ENCODE assay signal across 2 cellular contexts in the genomic region with DNA sequence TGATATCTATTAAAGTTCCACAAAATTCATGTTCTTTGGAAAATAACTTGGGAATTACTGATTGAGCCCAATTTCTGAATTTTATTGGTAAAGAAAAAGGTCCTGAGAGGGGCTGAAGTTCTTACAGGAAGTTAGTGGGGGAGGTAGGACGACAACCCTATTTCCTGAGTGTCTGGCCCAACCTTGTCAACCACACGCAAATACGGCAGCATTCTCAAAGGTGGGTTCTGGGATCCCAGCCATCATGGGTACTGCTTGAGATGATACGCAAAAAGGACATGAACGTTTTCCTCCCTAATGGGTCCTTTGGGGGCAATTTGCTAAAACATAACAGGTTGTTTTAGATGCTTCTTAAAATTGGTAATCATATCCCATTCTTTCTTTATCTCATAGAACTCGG.
TF ChIP-seq lines count a peak whose summit lies in the region.

No MANE protein-coding gene starts in this region.

TF ChIP-seq in K562, 482 proteins besides CTCF, POLR2A, EP300 and RAD21:
- TF ChIP-seq CHD2 (IDR thresholded peaks at IDR 0.05; ENCODE audit: low read depth, low read length) (no peak), ZKSCAN1 (IDR thresholded peaks at IDR 0.05; ENCODE audit: low read depth, low read length) (no peak), GTF2A2 (tag; IDR thresholded peaks at IDR 0.05) (no peak), KLF13 (tag; IDR thresholded peaks at IDR 0.05; ENCODE audit: borderline replicate concordance, low read depth) (no peak), HNRNPK (IDR thresholded peaks at IDR 0.05; ENCODE audit: low read depth, low read length, poor library complexity, severe bottlenecking) (no peak), ZNF174 (CRISPR knock-in tag; IDR thresholded peaks at IDR 0.05) (no peak), PURB (CRISPR knock-in tag; IDR thresholded peaks at IDR 0.05; ENCODE audit: low read depth) (no peak)
- TF ChIP-seq, protein P1, sequence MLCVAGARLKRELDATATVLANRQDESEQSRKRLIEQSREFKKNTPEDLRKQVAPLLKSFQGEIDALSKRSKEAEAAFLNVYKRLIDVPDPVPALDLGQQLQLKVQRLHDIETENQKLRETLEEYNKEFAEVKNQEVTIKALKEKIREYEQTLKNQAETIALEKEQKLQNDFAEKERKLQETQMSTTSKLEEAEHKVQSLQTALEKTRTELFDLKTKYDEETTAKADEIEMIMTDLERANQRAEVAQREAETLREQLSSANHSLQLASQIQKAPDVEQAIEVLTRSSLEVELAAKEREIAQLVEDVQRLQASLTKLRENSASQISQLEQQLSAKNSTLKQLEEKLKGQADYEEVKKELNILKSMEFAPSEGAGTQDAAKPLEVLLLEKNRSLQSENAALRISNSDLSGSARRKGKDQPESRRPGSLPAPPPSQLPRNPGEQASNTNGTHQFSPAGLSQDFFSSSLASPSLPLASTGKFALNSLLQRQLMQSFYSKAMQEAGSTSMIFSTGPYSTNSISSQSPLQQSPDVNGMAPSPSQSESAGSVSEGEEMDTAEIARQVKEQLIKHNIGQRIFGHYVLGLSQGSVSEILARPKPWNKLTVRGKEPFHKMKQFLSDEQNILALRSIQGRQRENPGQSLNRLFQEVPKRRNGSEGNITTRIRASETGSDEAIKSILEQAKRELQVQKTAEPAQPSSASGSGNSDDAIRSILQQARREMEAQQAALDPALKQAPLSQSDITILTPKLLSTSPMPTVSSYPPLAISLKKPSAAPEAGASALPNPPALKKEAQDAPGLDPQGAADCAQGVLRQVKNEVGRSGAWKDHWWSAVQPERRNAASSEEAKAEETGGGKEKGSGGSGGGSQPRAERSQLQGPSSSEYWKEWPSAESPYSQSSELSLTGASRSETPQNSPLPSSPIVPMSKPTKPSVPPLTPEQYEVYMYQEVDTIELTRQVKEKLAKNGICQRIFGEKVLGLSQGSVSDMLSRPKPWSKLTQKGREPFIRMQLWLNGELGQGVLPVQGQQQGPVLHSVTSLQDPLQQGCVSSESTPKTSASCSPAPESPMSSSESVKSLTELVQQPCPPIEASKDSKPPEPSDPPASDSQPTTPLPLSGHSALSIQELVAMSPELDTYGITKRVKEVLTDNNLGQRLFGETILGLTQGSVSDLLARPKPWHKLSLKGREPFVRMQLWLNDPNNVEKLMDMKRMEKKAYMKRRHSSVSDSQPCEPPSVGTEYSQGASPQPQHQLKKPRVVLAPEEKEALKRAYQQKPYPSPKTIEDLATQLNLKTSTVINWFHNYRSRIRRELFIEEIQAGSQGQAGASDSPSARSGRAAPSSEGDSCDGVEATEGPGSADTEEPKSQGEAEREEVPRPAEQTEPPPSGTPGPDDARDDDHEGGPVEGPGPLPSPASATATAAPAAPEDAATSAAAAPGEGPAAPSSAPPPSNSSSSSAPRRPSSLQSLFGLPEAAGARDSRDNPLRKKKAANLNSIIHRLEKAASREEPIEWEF (CRISPR knock-in tag; IDR thresholded peaks at IDR 0.05) = no peak
- TF ChIP-seq, protein P2, sequence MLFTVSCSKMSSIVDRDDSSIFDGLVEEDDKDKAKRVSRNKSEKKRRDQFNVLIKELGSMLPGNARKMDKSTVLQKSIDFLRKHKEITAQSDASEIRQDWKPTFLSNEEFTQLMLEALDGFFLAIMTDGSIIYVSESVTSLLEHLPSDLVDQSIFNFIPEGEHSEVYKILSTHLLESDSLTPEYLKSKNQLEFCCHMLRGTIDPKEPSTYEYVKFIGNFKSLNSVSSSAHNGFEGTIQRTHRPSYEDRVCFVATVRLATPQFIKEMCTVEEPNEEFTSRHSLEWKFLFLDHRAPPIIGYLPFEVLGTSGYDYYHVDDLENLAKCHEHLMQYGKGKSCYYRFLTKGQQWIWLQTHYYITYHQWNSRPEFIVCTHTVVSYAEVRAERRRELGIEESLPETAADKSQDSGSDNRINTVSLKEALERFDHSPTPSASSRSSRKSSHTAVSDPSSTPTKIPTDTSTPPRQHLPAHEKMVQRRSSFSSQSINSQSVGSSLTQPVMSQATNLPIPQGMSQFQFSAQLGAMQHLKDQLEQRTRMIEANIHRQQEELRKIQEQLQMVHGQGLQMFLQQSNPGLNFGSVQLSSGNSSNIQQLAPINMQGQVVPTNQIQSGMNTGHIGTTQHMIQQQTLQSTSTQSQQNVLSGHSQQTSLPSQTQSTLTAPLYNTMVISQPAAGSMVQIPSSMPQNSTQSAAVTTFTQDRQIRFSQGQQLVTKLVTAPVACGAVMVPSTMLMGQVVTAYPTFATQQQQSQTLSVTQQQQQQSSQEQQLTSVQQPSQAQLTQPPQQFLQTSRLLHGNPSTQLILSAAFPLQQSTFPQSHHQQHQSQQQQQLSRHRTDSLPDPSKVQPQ (CRISPR knock-in tag; IDR thresholded peaks at IDR 0.05; ENCODE audit: borderline replicate concordance) = no peak

TF ChIP-seq in WTC11, 78 proteins besides CTCF, POLR2A, EP300 and RAD21:
- TF ChIP-seq FOXP1 (CRISPR knock-in tag; IDR thresholded peaks at IDR 0.05; ENCODE audit: borderline replicate concordance) (no peak), MXD4 (CRISPR knock-in tag; IDR thresholded peaks at IDR 0.05; ENCODE audit: borderline replicate concordance) (no peak), ZNF423 (CRISPR knock-in tag; IDR thresholded peaks at IDR 0.05) (no peak), SMAD4 (CRISPR knock-in tag; IDR thresholded peaks at IDR 0.05) (no peak), JAZF1 (CRISPR knock-in tag; IDR thresholded peaks at IDR 0.05) (no peak)
- TF ChIP-seq, protein P3, sequence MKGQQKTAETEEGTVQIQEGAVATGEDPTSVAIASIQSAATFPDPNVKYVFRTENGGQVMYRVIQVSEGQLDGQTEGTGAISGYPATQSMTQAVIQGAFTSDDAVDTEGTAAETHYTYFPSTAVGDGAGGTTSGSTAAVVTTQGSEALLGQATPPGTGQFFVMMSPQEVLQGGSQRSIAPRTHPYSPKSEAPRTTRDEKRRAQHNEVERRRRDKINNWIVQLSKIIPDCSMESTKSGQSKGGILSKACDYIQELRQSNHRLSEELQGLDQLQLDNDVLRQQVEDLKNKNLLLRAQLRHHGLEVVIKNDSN (CRISPR knock-in tag; IDR thresholded peaks at IDR 0.05) = no peak
- TF ChIP-seq, protein P4, sequence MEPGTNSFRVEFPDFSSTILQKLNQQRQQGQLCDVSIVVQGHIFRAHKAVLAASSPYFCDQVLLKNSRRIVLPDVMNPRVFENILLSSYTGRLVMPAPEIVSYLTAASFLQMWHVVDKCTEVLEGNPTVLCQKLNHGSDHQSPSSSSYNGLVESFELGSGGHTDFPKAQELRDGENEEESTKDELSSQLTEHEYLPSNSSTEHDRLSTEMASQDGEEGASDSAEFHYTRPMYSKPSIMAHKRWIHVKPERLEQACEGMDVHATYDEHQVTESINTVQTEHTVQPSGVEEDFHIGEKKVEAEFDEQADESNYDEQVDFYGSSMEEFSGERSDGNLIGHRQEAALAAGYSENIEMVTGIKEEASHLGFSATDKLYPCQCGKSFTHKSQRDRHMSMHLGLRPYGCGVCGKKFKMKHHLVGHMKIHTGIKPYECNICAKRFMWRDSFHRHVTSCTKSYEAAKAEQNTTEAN (CRISPR knock-in tag; IDR thresholded peaks at IDR 0.05) = no peak
- TF ChIP-seq, protein P5, sequence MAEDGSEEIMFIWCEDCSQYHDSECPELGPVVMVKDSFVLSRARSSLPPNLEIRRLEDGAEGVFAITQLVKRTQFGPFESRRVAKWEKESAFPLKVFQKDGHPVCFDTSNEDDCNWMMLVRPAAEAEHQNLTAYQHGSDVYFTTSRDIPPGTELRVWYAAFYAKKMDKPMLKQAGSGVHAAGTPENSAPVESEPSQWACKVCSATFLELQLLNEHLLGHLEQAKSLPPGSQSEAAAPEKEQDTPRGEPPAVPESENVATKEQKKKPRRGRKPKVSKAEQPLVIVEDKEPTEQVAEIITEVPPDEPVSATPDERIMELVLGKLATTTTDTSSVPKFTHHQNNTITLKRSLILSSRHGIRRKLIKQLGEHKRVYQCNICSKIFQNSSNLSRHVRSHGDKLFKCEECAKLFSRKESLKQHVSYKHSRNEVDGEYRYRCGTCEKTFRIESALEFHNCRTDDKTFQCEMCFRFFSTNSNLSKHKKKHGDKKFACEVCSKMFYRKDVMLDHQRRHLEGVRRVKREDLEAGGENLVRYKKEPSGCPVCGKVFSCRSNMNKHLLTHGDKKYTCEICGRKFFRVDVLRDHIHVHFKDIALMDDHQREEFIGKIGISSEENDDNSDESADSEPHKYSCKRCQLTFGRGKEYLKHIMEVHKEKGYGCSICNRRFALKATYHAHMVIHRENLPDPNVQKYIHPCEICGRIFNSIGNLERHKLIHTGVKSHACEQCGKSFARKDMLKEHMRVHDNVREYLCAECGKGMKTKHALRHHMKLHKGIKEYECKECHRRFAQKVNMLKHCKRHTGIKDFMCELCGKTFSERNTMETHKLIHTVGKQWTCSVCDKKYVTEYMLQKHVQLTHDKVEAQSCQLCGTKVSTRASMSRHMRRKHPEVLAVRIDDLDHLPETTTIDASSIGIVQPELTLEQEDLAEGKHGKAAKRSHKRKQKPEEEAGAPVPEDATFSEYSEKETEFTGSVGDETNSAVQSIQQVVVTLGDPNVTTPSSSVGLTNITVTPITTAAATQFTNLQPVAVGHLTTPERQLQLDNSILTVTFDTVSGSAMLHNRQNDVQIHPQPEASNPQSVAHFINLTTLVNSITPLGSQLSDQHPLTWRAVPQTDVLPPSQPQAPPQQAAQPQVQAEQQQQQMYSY (CRISPR knock-in tag; IDR thresholded peaks at IDR 0.05) = no peak
